Comparison of ENCODE assay signal across 26 cellular contexts in genomic region chr10:30762620-30763019, GRCh38.
"Had no signal": no experiment of that assay in that cellular context is flagged by ENCODE, and none has a peak within 500 bp of the region (broad histone marks: within the 10 kb centered on the region; RNA-seq: fewer than 3 reads in every experiment).

No MANE protein-coding gene starts in this region.

- H3K4me1 Mint-ChIP-seq: activated B cell treated with CpG ODN at 0.5 μM for 24 hours; activated T-helper 17 cell treated with anti-CD3 and anti-CD28 coated beads, Interleukin-2, amount 50 U/mL, for 72 hours; stimulated activated memory B cell treated with anti-CD40 and anti-IgM and Interleukin-4, amounts not matched to agents 10 μg/mL and 1 μg/mL and 100 μg/mL, for 72 hours had no signal

- H3K27me3 Mint-ChIP-seq: activated CD4-positive, alpha-beta memory T cell treated with anti-CD3 and anti-CD28 coated beads for 36 hours; activated CD4-positive, alpha-beta T cell treated with anti-CD3 and anti-CD28 coated beads for 36 hours; brain; stimulated activated memory B cell treated with anti-CD40 and anti-IgM and Interleukin-4, amounts not matched to agents 10 μg/mL and 1 μg/mL and 100 μg/mL, for 72 hours had no signal

- H3K36me3 Mint-ChIP-seq: activated CD4-positive, alpha-beta memory T cell treated with anti-CD3 and anti-CD28 coated beads for 36 hours; brain; stimulated activated memory B cell treated with anti-CD40 and anti-IgM and Interleukin-4, amounts not matched to agents 10 μg/mL and 1 μg/mL and 100 μg/mL, for 72 hours had no signal

- H3K27ac ChIP-seq: dorsolateral prefrontal cortex, gastrocnemius medialis, neutrophil, ovary, psoas muscle, suprapubic skin, tibial nerve had no signal

- H3K27ac Mint-ChIP-seq: activated B cell treated with CpG ODN at 0.5 μM for 24 hours; activated CD4-positive, alpha-beta memory T cell treated with anti-CD3 and anti-CD28 coated beads for 36 hours; activated CD4-positive, alpha-beta T cell treated with anti-CD3 and anti-CD28 coated beads for 36 hours; activated naive CD4-positive, alpha-beta T cell treated with anti-CD3 and anti-CD28 coated beads, Interleukin-2, amount 50 U/mL, for 72 hours; activated T-helper 17 cell treated with anti-CD3 and anti-CD28 coated beads, Interleukin-2, amount 50 U/mL, for 72 hours; brain; effector memory CD8-positive, alpha-beta T cell; stimulated activated memory B cell treated with anti-CD40 and anti-IgM and Interleukin-4, amounts not matched to agents 10 μg/mL and 1 μg/mL and 100 μg/mL, for 72 hours had no signal

- H3K4me3 ChIP-seq: dorsolateral prefrontal cortex, gastrocnemius medialis, ovary, psoas muscle, stomach, suprapubic skin, tibial nerve, uterus had no signal

- H3K9me3 ChIP-seq: gastrocnemius medialis, neutrophil, ovary, suprapubic skin, uterus had no signal

- H3K4me3 Mint-ChIP-seq: activated B cell treated with CpG ODN at 0.5 μM for 24 hours; activated CD4-positive, alpha-beta memory T cell treated with anti-CD3 and anti-CD28 coated beads for 36 hours; activated CD4-positive, alpha-beta T cell treated with anti-CD3 and anti-CD28 coated beads for 36 hours; activated T-helper 17 cell treated with anti-CD3 and anti-CD28 coated beads, Interleukin-2, amount 50 U/mL, for 72 hours; brain; effector memory CD8-positive, alpha-beta T cell; nephron; stimulated activated memory B cell treated with anti-CD40 and anti-IgM and Interleukin-4, amounts not matched to agents 10 μg/mL and 1 μg/mL and 100 μg/mL, for 72 hours had no signal

- ATAC-seq: activated CD4-positive, alpha-beta T cell treated with anti-CD3 and anti-CD28 coated beads for 36 hours; activated naive CD4-positive, alpha-beta T cell treated with anti-CD3 and anti-CD28 coated beads, Interleukin-2, amount 50 U/mL, for 72 hours; activated T-helper 17 cell treated with anti-CD3 and anti-CD28 coated beads, Interleukin-2, amount 50 U/mL, for 72 hours; effector memory CD8-positive, alpha-beta T cell; esophagus mucosa; gastrocnemius medialis; left ventricle myocardium superior; psoas muscle; right cardiac atrium; stimulated activated memory B cell treated with anti-CD40 and anti-IgM and Interleukin-4, amounts not matched to agents 10 μg/mL and 1 μg/mL and 100 μg/mL, for 72 hours had no signal

- DNase-seq: activated B cell treated with CpG ODN at 0.5 μM for 24 hours; activated CD4-positive, alpha-beta memory T cell treated with anti-CD3 and anti-CD28 coated beads for 36 hours; activated CD4-positive, alpha-beta T cell treated with anti-CD3 and anti-CD28 coated beads for 36 hours; activated T-cell treated with anti-CD3 and anti-CD28 coated beads, Interleukin-2, amount 50 U/mL, for 1 hour; aorta; central memory CD4-positive, alpha-beta T cell; dorsolateral prefrontal cortex; effector memory CD8-positive, alpha-beta T cell; gastrocnemius medialis; left ventricle myocardium superior; mammary epithelial cell; ovary; psoas muscle; right cardiac atrium; stimulated activated CD4-positive, alpha-beta T cell treated with anti-CD3 and anti-CD28 coated beads, Interleukin-12 subunit alpha, Interleukin-12 subunit beta, amount 100 ng/mL, for 4 hours; stomach; uterus had no signal

- H3K4me1 ChIP-seq: gastrocnemius medialis, psoas muscle, stomach, suprapubic skin, uterus had no signal

- H3K27me3 ChIP-seq: dorsolateral prefrontal cortex, gastrocnemius medialis, neutrophil, ovary, stomach, suprapubic skin, tibial nerve, uterus had no signal

- H3K9me3 Mint-ChIP-seq: activated B cell treated with CpG ODN at 0.5 μM for 24 hours; activated T-helper 17 cell treated with anti-CD3 and anti-CD28 coated beads, Interleukin-2, amount 50 U/mL, for 72 hours; effector memory CD8-positive, alpha-beta T cell; stimulated activated memory B cell treated with anti-CD40 and anti-IgM and Interleukin-4, amounts not matched to agents 10 μg/mL and 1 μg/mL and 100 μg/mL, for 72 hours had no signal

- H3K36me3 ChIP-seq: gastrocnemius medialis, neutrophil, ovary, stomach, suprapubic skin, tibial nerve, uterus had no signal
